ENCODE assay signal across 9 cellular contexts in the genomic region with DNA sequence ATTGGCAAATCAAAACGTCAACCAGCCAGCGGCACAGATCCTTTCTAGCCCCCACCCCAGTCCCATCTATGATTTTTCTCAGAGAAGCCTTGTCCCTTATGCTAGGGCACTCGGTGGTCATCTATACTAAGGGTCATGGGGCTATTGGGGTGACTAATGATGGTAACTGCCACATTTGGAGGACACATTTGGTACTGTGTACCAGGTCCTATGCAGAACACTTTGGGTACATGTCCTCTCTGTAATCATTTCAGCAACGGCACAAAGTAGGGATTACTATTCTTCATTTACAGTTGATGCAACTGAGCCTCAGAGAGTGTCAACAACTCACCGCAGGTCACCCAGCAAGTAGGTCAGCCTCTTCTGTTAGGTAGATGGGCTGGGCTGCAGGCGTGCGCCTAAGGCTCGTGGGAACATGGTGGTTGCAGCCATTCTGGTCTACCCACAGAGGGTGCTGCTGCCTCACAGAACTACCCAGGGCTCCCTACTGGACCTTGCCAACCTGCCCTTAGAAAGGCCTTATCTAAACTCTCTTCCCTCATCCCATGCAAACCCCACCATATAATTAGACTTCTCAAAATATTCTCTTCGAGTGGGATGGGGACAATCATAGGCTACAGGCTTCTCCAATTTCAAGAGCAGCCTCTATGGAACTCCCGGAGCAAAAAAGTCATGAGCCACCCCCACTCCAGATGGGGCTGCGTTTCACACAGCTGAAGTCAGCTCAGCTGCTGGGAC. TPM values are rescaled to one million over a fixed set of nuclear protein-coding genes. Genes with fewer than 3 reads are reported as not detected.
DNase-seq lines count a peak whose midpoint lies in the region; ATAC-seq, FAIRE-seq and TF ChIP-seq lines count a peak whose summit lies in the region.
"Had no signal": no experiment of that assay in that cellular context is flagged by ENCODE, and none has a peak within 500 bp of the region (broad histone marks: within the 10 kb centered on the region; RNA-seq: fewer than 3 reads in every experiment).

No MANE protein-coding gene starts in this region.

- H3K9me3 ChIP-seq in Panc1 (ENCODE audit: control insufficient read depth, insufficient read depth, low read depth, low read length) (no peaks in the 10 kb centered on the region), astrocyte (ENCODE audit: insufficient read depth, low read depth, low read length) (no peaks in the 10 kb centered on the region)

- no peak overlapping the region for H3K4me2 ChIP-seq in astrocyte (ENCODE audit: low read length)

- CTCF ChIA-PET in Panc1 (lab: Charles Lee), result no interaction called here

- H3K36me3 Mint-ChIP-seq in astrocyte (ENCODE audit: low read depth, unreplicated experiment), result no peaks in the 10 kb centered on the region
- H3K36me3 Mint-ChIP-seq: immature natural killer cell had no signal

- TF ChIP-seq CTCF in Panc1 (IDR thresholded peaks at IDR 0.05) (peak; percentile 90), astrocyte (IDR thresholded peaks at IDR 0.05; ENCODE audit: insufficient read depth, low read depth, low read length) (peak; percentile 91)

- H3K27ac Mint-ChIP-seq in astrocyte (ENCODE audit: unreplicated experiment), result peak overlapping the region; percentile 26
- H3K27ac Mint-ChIP-seq: immature natural killer cell had no signal

- H2AFZ ChIP-seq in astrocyte (ENCODE audit: low read depth, low read length), result no peak overlapping the region

- POLR2A ChIA-PET in Panc1 (lab: Charles Lee), result no interaction called here

- H4K20me1 ChIP-seq in astrocyte (ENCODE audit: insufficient read depth, low read length), result no peaks in the 10 kb centered on the region

- H3K36me3 ChIP-seq in Panc1 (ENCODE audit: control insufficient read depth, insufficient read depth, low read length) (no peaks in the 10 kb centered on the region), astrocyte (ENCODE audit: insufficient read depth, low read length) (no peaks in the 10 kb centered on the region)

- in situ Hi-C loops in KBM-7 (cut with MboI; ENCODE audit: low pct_unique_long_range_greater_than_20kb, low sequenced_read_pairs) (no loop called here), Panc1 (cut with HindIII; ENCODE audit: low pct_unique_long_range_greater_than_20kb, low sequenced_read_pairs) (no loop called here)

- H3K27me3 Mint-ChIP-seq in astrocyte (ENCODE audit: low read depth, unreplicated experiment), result peaks cover 6% of the 10 kb centered on the region

- H3K27me3 ChIP-seq in Panc1 (ENCODE audit: control insufficient read depth, insufficient read depth, low read length) (no peaks in the 10 kb centered on the region), astrocyte (ENCODE audit: insufficient read depth, low read length) (no peaks in the 10 kb centered on the region)

- H3K4me3 ChIP-seq in Panc1 (ENCODE audit: low read depth in 2 of 2, low read length in 2 of 2) (no peak overlapping the region), astrocyte (ENCODE audit: insufficient read depth, low read depth, low read length) (no peak overlapping the region)

- H3K4me3 Mint-ChIP-seq in astrocyte (ENCODE audit: unreplicated experiment), result peak overlapping the region; percentile 20
- H3K4me3 Mint-ChIP-seq: immature natural killer cell had no signal

- H3K27ac ChIP-seq in Panc1 (ENCODE audit: low read length), result no peak overlapping the region
- H3K27ac ChIP-seq in astrocyte (ENCODE audit: low read depth, low read length), result no peak overlapping the region

- FAIRE-seq in astrocyte (lab: Jason Lieb, UNC), result peak; percentile 43

- H3K4me1 ChIP-seq in Panc1 (ENCODE audit: control insufficient read depth, insufficient read depth, low read length) (no peaks in the 10 kb centered on the region), astrocyte (ENCODE audit: insufficient read depth, low read length) (peaks cover 10% of the 10 kb centered on the region)

- H3K4me1 Mint-ChIP-seq in astrocyte (ENCODE audit: low read depth, unreplicated experiment), result peaks cover 19% of the 10 kb centered on the region

- BruUV-seq in Panc1 (replicated peaks; lab: Mats Ljungman, UMichigan), result no TSS peak

- H3K9me3 Mint-ChIP-seq in astrocyte (ENCODE audit: unreplicated experiment), result no peaks in the 10 kb centered on the region
- H3K9me3 Mint-ChIP-seq: immature natural killer cell had no signal

- intact Hi-C loops in Panc1 (cut with micrococcal nuclease; ENCODE audit: unreplicated experiment), result loop anchor here (2.0 to 5.0 kb wide), 3 partner anchors 177 to 348 kb away; no protein-coding TSS in a partner anchor
- intact Hi-C loops in sciatic nerve (cut with DNase I), result loop anchor here (5.0 kb wide), 1 partner anchor 178 kb away; no protein-coding TSS in a partner anchor

- no peak overlapping the region for H3K9ac ChIP-seq in astrocyte (ENCODE audit: low read length)

- H3K79me2 ChIP-seq in astrocyte (ENCODE audit: insufficient read depth, low read length), result no peaks in the 10 kb centered on the region

- ATAC-seq in Panc1, result peak; percentile 99
- ATAC-seq in sciatic nerve, result peak; percentile 83

- peak in 2 of 3 donors; percentile 9 to 23 for DNase-seq in stimulated activated CD4-positive, alpha-beta T cell treated with anti-CD3 and anti-CD28 coated beads, Interleukin-12 subunit alpha, Interleukin-12 subunit beta, amount 100 ng/mL, for 48 hours (ENCODE audit: low read depth in 2 of 3, low spot score in 1 of 3)
- no peak for DNase-seq in stimulated activated CD4-positive, alpha-beta T cell treated with anti-CD3 and anti-CD28 coated beads, Interleukin-12 subunit alpha, Interleukin-12 subunit beta, amount 100 ng/mL, for 4 hours
- DNase-seq in KBM-7 (peak; percentile 69), Panc1 (ENCODE audit: low read depth, low spot score) (peak; percentile 59), astrocyte (ENCODE audit: low read depth) (peak; percentile 56), hippocampal formation (lab: John Stamatoyannopoulos, UW) (peak; percentile 73 to 79), sciatic nerve (ENCODE audit: low spot score) (peak; percentile 74)
- DNase-seq in activated CD4-positive, CD25-positive, alpha-beta regulatory T cell (lab: John Stamatoyannopoulos, UW), result no peak

RNA-seq across cellular contexts. Expression of gene SDHB, which starts 5.7 kb away (rescaled TPM):
- 212 TPM for total RNA-seq in Panc1 (2021; ENCODE audit: unreplicated experiment)
- 188 TPM for polyA plus RNA-seq in Panc1 (2012; ENCODE audit: insufficient read length)
- 83.0 and 84.9 TPM in 2 replicates for total RNA-seq in astrocyte
- 69.4 TPM for total RNA-seq in sciatic nerve

RNA-seq across cellular contexts. Expression of gene ATP13A2, which starts 47.8 kb away (rescaled TPM):
- 49.9 TPM for total RNA-seq in Panc1 (2021; ENCODE audit: unreplicated experiment)
- polyA plus RNA-seq in Panc1 (2012; ENCODE audit: insufficient read length), result 107 TPM
- 67.8 and 76.5 TPM in 2 replicates for total RNA-seq in astrocyte
- 40.8 TPM for total RNA-seq in sciatic nerve

RNA-seq across cellular contexts. Expression of gene PADI2, which starts 59.7 kb away (rescaled TPM):
- 507 TPM for total RNA-seq in Panc1 (2021; ENCODE audit: unreplicated experiment)
- 830 TPM for polyA plus RNA-seq in Panc1 (2012; ENCODE audit: insufficient read length)
- total RNA-seq in astrocyte, result 0.43 and 0.48 TPM in 2 replicates
- total RNA-seq in sciatic nerve, result 21.2 TPM

Comparison
In these comparisons a context has a peak if more than half of its experiments do, and no peak if none do; other contexts are left out.
1. DNase-seq: peak in stimulated activated CD4-positive, alpha-beta T cell treated with anti-CD3 and anti-CD28 coated beads, Interleukin-12 subunit alpha, Interleukin-12 subunit beta, amount 100 ng/mL, for 48 hours (2 of 3), KBM-7 (single experiment), Panc1 (single experiment), astrocyte (single experiment), hippocampal formation (2 of 2) and sciatic nerve (single experiment); none in stimulated activated CD4-positive, alpha-beta T cell treated with anti-CD3 and anti-CD28 coated beads, Interleukin-12 subunit alpha, Interleukin-12 subunit beta, amount 100 ng/mL, for 4 hours (single experiment) and activated CD4-positive, CD25-positive, alpha-beta regulatory T cell (0 of 4).
2. RNA of gene PADI2, which starts 59.7 kb away (total RNA-seq): 507 TPM in Panc1 (single experiment); 21.2 TPM in sciatic nerve (single experiment) and 0.43 to 0.48 TPM in astrocyte; every median in the first group is over 10 times any median in the second.